Comparison of ENCODE assay signal across 16 cellular contexts in the genomic region with DNA sequence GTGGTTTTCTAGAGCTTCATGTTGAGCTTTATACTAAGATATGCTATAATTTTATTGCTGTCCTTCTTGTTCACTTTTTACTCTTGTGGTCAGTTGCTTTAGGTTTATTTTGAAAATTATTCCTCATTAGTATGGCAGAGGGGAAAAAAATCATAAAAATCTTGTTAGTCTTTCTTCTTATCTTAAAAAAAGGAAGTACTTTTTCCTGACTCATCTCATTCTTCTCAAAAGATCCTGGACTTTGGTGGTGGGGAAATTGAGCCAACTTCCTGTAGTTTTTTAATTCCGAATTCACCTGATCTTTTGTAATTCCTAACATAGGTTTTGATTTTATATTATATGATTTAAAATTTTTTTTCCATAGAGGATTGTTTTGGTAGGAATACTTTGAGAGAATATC.
"Had no signal": no experiment of that assay in that cellular context is flagged by ENCODE, and none has a peak within 500 bp of the region (broad histone marks: within the 10 kb centered on the region; RNA-seq: fewer than 3 reads in every experiment).

No MANE protein-coding gene starts in this region.

- H3K9me3 Mint-ChIP-seq: activated naive CD4-positive, alpha-beta T cell treated with anti-CD3 and anti-CD28 coated beads, Interleukin-2, amount 10 ng/mL, durations not matched to agents 7 days and 5 days; nephron progenitor cell; stimulated activated naive CD8-positive, alpha-beta T cell treated with anti-CD3 and anti-CD28 coated beads, Interleukin-15, Interleukin-2, amounts not matched to agents 100 ng/mL and 50 ng/mL, for 24 hours; T-helper 1 cell treated with Interleukin-12 subunit alpha and Interleukin-12 subunit beta and Interleukin-4 antibody, amounts not matched to agents 30 μg/mL and 1 μg/mL, for 36 hours had no signal

- H3K27ac ChIP-seq: adrenal gland, coronary artery, hepatocyte, sigmoid colon had no signal

- ATAC-seq: left ventricle myocardium superior had no signal

- H3K4me3 ChIP-seq: adrenal gland, coronary artery, hepatocyte, sigmoid colon, upper lobe of left lung had no signal

- H3K4me3 Mint-ChIP-seq: activated naive CD4-positive, alpha-beta T cell treated with anti-CD3 and anti-CD28 coated beads, Interleukin-2, amount 10 ng/mL, durations not matched to agents 7 days and 5 days; stimulated activated naive CD8-positive, alpha-beta T cell treated with anti-CD3 and anti-CD28 coated beads, Interleukin-15, Interleukin-2, amounts not matched to agents 100 ng/mL and 50 ng/mL, for 24 hours; T-helper 1 cell treated with Interleukin-12 subunit alpha and Interleukin-12 subunit beta and Interleukin-4 antibody, amounts not matched to agents 30 μg/mL and 1 μg/mL, for 36 hours had no signal

- H3K9me3 ChIP-seq: adrenal gland, sigmoid colon, upper lobe of left lung had no signal

- H3K27me3 ChIP-seq: adrenal gland, hepatocyte, sigmoid colon, upper lobe of left lung had no signal

- H3K27me3 Mint-ChIP-seq: activated naive CD4-positive, alpha-beta T cell treated with anti-CD3 and anti-CD28 coated beads, Interleukin-2, amount 10 ng/mL, durations not matched to agents 7 days and 5 days; stimulated activated naive CD8-positive, alpha-beta T cell treated with anti-CD3 and anti-CD28 coated beads, Interleukin-15, Interleukin-2, amounts not matched to agents 100 ng/mL and 50 ng/mL, for 24 hours had no signal

- DNase-seq: activated CD4-positive, alpha-beta T cell treated with anti-CD3 and anti-CD28 coated beads, Interleukin-2, amount 50 U/mL, for 4 hours; activated CD8-positive, alpha-beta memory T cell treated with anti-CD3 and anti-CD28 coated beads, Interleukin-2, amount 50 U/mL, for 4 hours; activated naive CD4-positive, alpha-beta T cell treated with anti-CD3 and anti-CD28 coated beads, Interleukin-2, amount 10 ng/mL, durations not matched to agents 7 days and 5 days; adrenal gland; effector memory CD4-positive, alpha-beta T cell; erythroblast; left ventricle myocardium superior; mesenchymal stem cell; nephron progenitor cell; sigmoid colon; stimulated activated CD4-positive, alpha-beta T cell treated with anti-CD3 and anti-CD28 coated beads, Interleukin-4, amount 100 ng/mL, for 1 hour; upper lobe of left lung had no signal

- H3K27ac Mint-ChIP-seq: activated naive CD4-positive, alpha-beta T cell treated with anti-CD3 and anti-CD28 coated beads, Interleukin-2, amount 10 ng/mL, durations not matched to agents 7 days and 5 days; stimulated activated naive CD8-positive, alpha-beta T cell treated with anti-CD3 and anti-CD28 coated beads, Interleukin-15, Interleukin-2, amounts not matched to agents 100 ng/mL and 50 ng/mL, for 24 hours; T-helper 1 cell treated with Interleukin-12 subunit alpha and Interleukin-12 subunit beta and Interleukin-4 antibody, amounts not matched to agents 30 μg/mL and 1 μg/mL, for 36 hours had no signal
